9 cellular contexts compared by ENCODE assay signal in genomic region chr16:30984669-30985400, GRCh38. TPM values are rescaled to one million over a fixed set of nuclear protein-coding genes. Genes with fewer than 3 reads are reported as not detected.
DNase-seq lines count a peak whose midpoint lies in the region; ATAC-seq, FAIRE-seq and TF ChIP-seq lines count a peak whose summit lies in the region.
"Had no signal": no experiment of that assay in that cellular context is flagged by ENCODE, and none has a peak within 500 bp of the region (broad histone marks: within the 10 kb centered on the region; RNA-seq: fewer than 3 reads in every experiment).

Gene HSD3B7, plus strand, starts transcription at chr16:30985207. Its CDS starts 452 bp downstream, at chr16:30985659.

- no peaks in the 10 kb centered on the region for H3K9me3 ChIP-seq in CD4-positive, alpha-beta memory T cell (ENCODE audit: control insufficient read depth in 1 of 2, low read length in 2 of 2)
- H3K9me3 ChIP-seq in HCT116 (ENCODE audit: control insufficient read depth in 1 of 2, insufficient read depth in 1 of 2, low read depth in 1 of 2, low read length in 2 of 2) (no peaks in the 10 kb centered on the region), HepG2 (ENCODE audit: low read length) (no peaks in the 10 kb centered on the region)

- H3K4me3 Mint-ChIP-seq in CD4-positive, alpha-beta memory T cell, result no peak within 1 kb of the TSS
- H3K4me3 Mint-ChIP-seq in activated CD4-positive, alpha-beta T cell treated with anti-CD3 and anti-CD28 coated beads, Interleukin-2, amount 10 ng/mL, durations not matched to agents 24 days and 14 days, result peak within 1 kb of the TSS; percentile 52
- H3K4me3 Mint-ChIP-seq: activated naive CD8-positive, alpha-beta T cell had no signal

- no peaks in the 10 kb centered on the region for H3K27me3 ChIP-seq in CD4-positive, alpha-beta memory T cell (ENCODE audit: insufficient read depth, low read length)
- H3K27me3 ChIP-seq in HCT116 (ENCODE audit: insufficient read depth, low read length) (no peaks in the 10 kb centered on the region), HepG2 (ENCODE audit: control insufficient read depth in 1 of 2, insufficient read depth in 2 of 2, low read length in 2 of 2) (no peaks in the 10 kb centered on the region)

- H3K9me3 Mint-ChIP-seq in CD4-positive, alpha-beta memory T cell, result no peaks in the 10 kb centered on the region
- no peaks in the 10 kb centered on the region for H3K9me3 Mint-ChIP-seq in activated CD4-positive, alpha-beta T cell treated with anti-CD3 and anti-CD28 coated beads, Interleukin-2, amount 10 ng/mL, durations not matched to agents 24 days and 14 days

- peak; percentile 91 for ATAC-seq in HCT116
- ATAC-seq in HepG2, result peak; percentile 78
- ATAC-seq in HG02571 (IDR thresholded peaks at IDR 0.05; ENCODE audit: unreplicated experiment), result no peak

- no peak within 1 kb of the TSS for H2AFZ ChIP-seq in HCT116 (ENCODE audit: low read depth, low read length, poor library complexity, severe bottlenecking)
- no peak within 1 kb of the TSS for H2AFZ ChIP-seq in HepG2 (ENCODE audit: low read length)

- no peaks in the 10 kb centered on the region for H3K27me3 Mint-ChIP-seq in CD4-positive, alpha-beta memory T cell
- H3K27me3 Mint-ChIP-seq in activated CD4-positive, alpha-beta T cell treated with anti-CD3 and anti-CD28 coated beads, Interleukin-2, amount 10 ng/mL, durations not matched to agents 24 days and 14 days, result no peaks in the 10 kb centered on the region
- H3K27me3 Mint-ChIP-seq: activated naive CD8-positive, alpha-beta T cell had no signal

- H3K79me2 ChIP-seq in HCT116 (ENCODE audit: insufficient read depth, low read length) (no peaks in the 10 kb centered on the region), HepG2 (ENCODE audit: insufficient read depth, low read length) (no peaks in the 10 kb centered on the region)

- in situ Hi-C loops in HepG2 (cut with HindIII; ENCODE audit: extremely low pct_ligation_motif_present, low pct_unique_long_range_greater_than_20kb), result loop anchor here (5.0 to 25.0 kb wide), 2 partner anchors 87 to 727 kb away; partner anchors contain the start of genes ZNF646 and ZNF668

- BruUV-seq in HCT116 (replicated peaks; lab: Mats Ljungman, UMichigan) (no TSS peak), HepG2 (replicated peaks; lab: Mats Ljungman, UMichigan) (no TSS peak)

- no peak for TF ChIP-seq POLR2A in HCT116 (IDR thresholded peaks at IDR 0.05; ENCODE audit: borderline replicate concordance, extremely low read depth, insufficient read depth, insufficient read length)
- TF ChIP-seq POLR2A in HepG2 (IDR thresholded peaks at IDR 0.05; ENCODE audit: insufficient read depth in 1 of 2, low read depth in 2 of 2, low read length in 2 of 2), result peak; percentile 47 to 58; a peak in 3 of 4 replicates

- TF ChIP-seq RAD21 in HCT116 (IDR thresholded peaks at IDR 0.05; ENCODE audit: low read depth) (peak; percentile 92), HepG2 (CRISPR knock-in tag; IDR thresholded peaks at IDR 0.05) (peak; percentile 90)

- H3K9me2 ChIP-seq in HCT116 (ENCODE audit: insufficient read depth), result no peaks in the 10 kb centered on the region

- peaks cover 9% of the 10 kb centered on the region for H3K36me3 ChIP-seq in CD4-positive, alpha-beta memory T cell (ENCODE audit: insufficient read depth, low read length)
- H3K36me3 ChIP-seq in HCT116 (ENCODE audit: control insufficient read depth in 1 of 2, insufficient read depth in 2 of 2, low read length in 2 of 2) (peaks cover 0 to 5% of the 10 kb centered on the region in 2 experiments; a peak in 2 of 4 replicates), HepG2 (replicated peaks in 1 of 2; ENCODE audit: control insufficient read depth in 1 of 2, insufficient read depth in 2 of 2, low read length in 2 of 2) (peaks cover 13 to 42% of the 10 kb centered on the region in 2 experiments)

- CTCF ChIA-PET in CD4-positive, alpha-beta memory T cell (lab: Charles Lee; ENCODE audit: partially characterized antibody), result interaction anchor here (0.5 to 4.5 kb wide), 26 partner anchors 9 to 884 kb away, joined by 3 to 49 read pairs (median 4); partner anchors contain the start of genes KAT8, ZNF646, ZNF668 and ZNF843
- CTCF ChIA-PET in HCT116 (lab: Charles Lee) (interaction anchor here (1.0 to 4.0 kb wide), 27 partner anchors 9 to 884 kb away, joined by 3 to 29 read pairs (median 5); partner anchors contain the start of genes ARMC5, KAT8, STX4 and VKORC1), HepG2 (lab: Yijun Ruan, JAX; ENCODE audit: low intra/inter-chr PET ratio, low total read pairs) (interaction anchor here (0.6 to 2.5 kb wide), 14 partner anchors 17 to 884 kb away, joined by 3 to 29 read pairs (median 4); partner anchors contain the start of genes STX1B, STX4, VKORC1 and ZNF646)

- peak within 1 kb of the TSS in 2 of 7 donors; percentile 63 to 66 for H3K27ac Mint-ChIP-seq in CD4-positive, alpha-beta memory T cell
- H3K27ac Mint-ChIP-seq in activated CD4-positive, alpha-beta T cell treated with anti-CD3 and anti-CD28 coated beads, Interleukin-2, amount 10 ng/mL, durations not matched to agents 24 days and 14 days, result peak within 1 kb of the TSS; percentile 47
- H3K27ac Mint-ChIP-seq: activated naive CD8-positive, alpha-beta T cell had no signal

- FAIRE-seq in HepG2 (lab: Jason Lieb, UNC), result peak; percentile 71

- H3K4me3 ChIP-seq in CD4-positive, alpha-beta memory T cell (ENCODE audit: low read length in 2 of 2), result no peak within 1 kb of the TSS
- H3K4me3 ChIP-seq in HCT116 (replicated peaks in 1 of 2; ENCODE audit: low read depth in 1 of 2, low read length in 2 of 2) (peak within 1 kb of the TSS; percentile 35 to 45), HepG2 (replicated peaks in 1 of 3; ENCODE audit: insufficient read depth in 1 of 3, low read depth in 2 of 3, low read length in 3 of 3) (peak within 1 kb of the TSS; percentile 41 to 72 (median 54))

- WGBS in HepG2 (ENCODE audit: low lambda C conversion rate), result 31% methylated on average over 15 of the region's 24 CpGs

- H3K4me1 Mint-ChIP-seq in CD4-positive, alpha-beta memory T cell, result peaks cover 0 to 6% (median 0%) of the 10 kb centered on the region in 4 donors
- peaks cover 8% of the 10 kb centered on the region for H3K4me1 Mint-ChIP-seq in activated CD4-positive, alpha-beta T cell treated with anti-CD3 and anti-CD28 coated beads, Interleukin-2, amount 10 ng/mL, durations not matched to agents 24 days and 14 days

- RAD21 ChIA-PET in HCT116 (lab: Charles Lee; ENCODE audit: low non-redundant PET in 1 of 2, low total read pairs in 2 of 2, uncharacterized antibody in 2 of 2, unreplicated experiment in 2 of 2), result interaction anchor here (0.7 to 1.8 kb wide), 10 partner anchors 12 to 349 kb away, joined by 3 to 7 read pairs (median 4); partner anchors contain the start of genes KAT8 (in 1 of the 2), VKORC1 (in 1 of the 2), ZNF646 (in 1 of the 2) and ZNF668 (in 1 of the 2)

- TF ChIP-seq CTCF in HCT116 (IDR thresholded peaks at IDR 0.05 in 2 of 3, conservative IDR thresholded peaks at IDR 0.05 in 1 of 3; ENCODE audit: borderline replicate concordance in 1 of 3, insufficient read depth in 1 of 3, low read depth in 2 of 3, low read length in 2 of 3), result peak; percentile 87 to 98 (median 92)
- peak; percentile 95 for TF ChIP-seq CTCF in HepG2 (CRISPR knock-in tag; IDR thresholded peaks at IDR 0.05)

- H4K20me1 ChIP-seq in HCT116 (ENCODE audit: insufficient read depth) (no peaks in the 10 kb centered on the region), HepG2 (ENCODE audit: insufficient read depth, low read length) (no peaks in the 10 kb centered on the region)

- H3K4me1 ChIP-seq in CD4-positive, alpha-beta memory T cell (ENCODE audit: insufficient read depth, low read length), result peaks cover 6% of the 10 kb centered on the region
- H3K4me1 ChIP-seq in HCT116 (ENCODE audit: control insufficient read depth in 1 of 2, insufficient read depth in 2 of 2, low read length in 2 of 2) (peaks cover 0 to 14% of the 10 kb centered on the region in 2 experiments; a peak in 3 of 4 replicates), HepG2 (ENCODE audit: insufficient read depth, low read length) (peaks cover 16% of the 10 kb centered on the region)

- no peak within 1 kb of the TSS for H3K27ac ChIP-seq in CD4-positive, alpha-beta memory T cell (ENCODE audit: low read depth, low read length)
- H3K27ac ChIP-seq in HCT116 (ENCODE audit: low read depth, low read length), result peak within 1 kb of the TSS; percentile 49; the same call in 1 of the 2 replicates
- peak within 1 kb of the TSS; percentile 49 for H3K27ac ChIP-seq in HepG2 (ENCODE audit: extremely low read length, insufficient read depth, low read length)

- peak within 1 kb of the TSS; percentile 73 for H3K4me2 ChIP-seq in HCT116 (ENCODE audit: low read length)
- peak within 1 kb of the TSS; percentile 88 for H3K4me2 ChIP-seq in HepG2 (ENCODE audit: low read depth, low read length)

- peaks cover 9 to 27% of the 10 kb centered on the region in 2 donors for H3K36me3 Mint-ChIP-seq in CD4-positive, alpha-beta memory T cell
- peaks cover 20% of the 10 kb centered on the region for H3K36me3 Mint-ChIP-seq in activated CD4-positive, alpha-beta T cell treated with anti-CD3 and anti-CD28 coated beads, Interleukin-2, amount 10 ng/mL, durations not matched to agents 24 days and 14 days (ENCODE audit: low read depth)
- H3K36me3 Mint-ChIP-seq: activated naive CD8-positive, alpha-beta T cell had no signal

- intact Hi-C loops in CD4-positive, alpha-beta memory T cell (cut with micrococcal nuclease), result loop anchor here (1.0 kb wide), 2 partner anchors 111 to 157 kb away; no protein-coding TSS in a partner anchor
- intact Hi-C loops in HCT116 (cut with micrococcal nuclease), result loop anchor here (1.0 to 10.0 kb wide), 6 partner anchors 32 to 883 kb away; no protein-coding TSS in a partner anchor
- intact Hi-C loops in activated CD4-positive, alpha-beta T cell treated with anti-CD3 and anti-CD28 coated beads, Interleukin-2, amount 10 ng/mL, durations not matched to agents 24 days and 14 days (cut with micrococcal nuclease), result loop anchor here (1.0 to 5.0 kb wide), 3 partner anchors 48 to 457 kb away; partner anchors contain the start of genes STX4 and ZNF843
- intact Hi-C loops in HepG2 (cut with micrococcal nuclease; ENCODE audit: unreplicated experiment), result loop anchor here (1.0 to 10.0 kb wide), 7 partner anchors 11 to 880 kb away; no protein-coding TSS in a partner anchor

- DNase-seq in CD4-positive, alpha-beta memory T cell, result peak; percentile 60 to 76 (median 65)
- peak; percentile 58 for DNase-seq in HCT116 (ENCODE audit: low read depth, low spot score)
- peak; percentile 61 for DNase-seq in NCI-H510A (lab: John Stamatoyannopoulos, UW)
- peak; percentile 96 for DNase-seq in activated CD4-positive, alpha-beta T cell treated with anti-CD3 and anti-CD28 coated beads, Interleukin-2, amount 10 ng/mL, durations not matched to agents 24 days and 14 days
- DNase-seq in dedifferentiated amniotic fluid mesenchymal stem cell (ENCODE audit: extremely low spot score), result peak; percentile 70
- DNase-seq in HepG2 (ENCODE audit: low spot score), result peak; percentile 80
- peak; percentile 88 to 92 for DNase-seq in stimulated activated CD4-positive, alpha-beta T cell treated with anti-CD3 and anti-CD28 coated beads, Interleukin-2, amount 100 ng/mL, for 48 hours

- POLR2A ChIA-PET in CD4-positive, alpha-beta memory T cell (lab: Charles Lee; ENCODE audit: partially characterized antibody), result interaction anchor here (1.0 to 2.3 kb wide), 4 partner anchors 88 to 885 kb away, joined by 3 to 10 read pairs (median 4); no protein-coding TSS in a partner anchor
- POLR2A ChIA-PET in HCT116 (lab: Charles Lee), result interaction anchor here (1.0 to 1.8 kb wide), 3 partner anchors 89 to 195 kb away, joined by 3 to 6 read pairs (median 4); partner anchors contain the start of genes FUS, ZNF646 and ZNF668
- POLR2A ChIA-PET in HepG2 (lab: Yijun Ruan, JAX), result interaction anchor here (0.5 to 3.7 kb wide), 26 partner anchors 9 to 888 kb away, joined by 3 to 81 read pairs (median 5); partner anchors contain the start of genes FUS, KAT8, PHKG2 and STX4

- H3K9ac ChIP-seq in HCT116 (ENCODE audit: low read length) (peak within 1 kb of the TSS; percentile 57), HepG2 (ENCODE audit: insufficient read depth, low read depth, low read length) (peak within 1 kb of the TSS; percentile 52)

- TF ChIP-seq EP300 in HepG2 (IDR thresholded peaks at IDR 0.05; ENCODE audit: low read depth in 2 of 2, low read length in 2 of 2) (0 out of 4 replicates have a peak, but pooled peaks of 1 of the 2 experiments have one; percentile 21), HepG2 (CRISPR knock-in tag; IDR thresholded peaks at IDR 0.05; ENCODE audit: borderline replicate concordance) (peak; percentile 22; the same call in 1 of the 2 replicates)

RNA-seq across cellular contexts. Expression of gene HSD3B7, which starts in this region (rescaled TPM):
- total RNA-seq in CD4-positive, alpha-beta memory T cell, result 1 to 10 TPM; 3.6 to 4.3 TPM
- polyA plus RNA-seq in CD4-positive, alpha-beta memory T cell, result 1 to 10 TPM in 1 of 2 donors, under 1 TPM in 1; 0.08 to 1.2 TPM
- 8.6 TPM for total RNA-seq in HCT116 (2021; ENCODE audit: unreplicated experiment)
- polyA plus RNA-seq in HCT116 (2012), result 8.6 and 9.5 TPM in 2 replicates
- 2.9 and 3.2 TPM in 2 replicates for total RNA-seq in activated CD4-positive, alpha-beta T cell treated with anti-CD3 and anti-CD28 coated beads, Interleukin-2, amount 10 ng/mL, durations not matched to agents 24 days and 14 days
- total RNA-seq in HepG2 (2016; rRNA removed; fragmentation: Illumina TruSeq; extraction: Trizol), result 58.8 and 69.7 TPM in 2 replicates
- 12.1 and 14.2 TPM in 2 replicates for total RNA-seq in HepG2 (2016; cell fraction: cytosol; rRNA removed; fragmentation: Illumina TruSeq; extraction: Trizol; ENCODE audit: low read depth)
- 53.9 and 70.3 TPM in 2 replicates for total RNA-seq in HepG2 (2016; cell fraction: insoluble cytoplasmic fraction; rRNA removed; fragmentation: Illumina TruSeq; extraction: Trizol)
- total RNA-seq in HepG2 (2016; cell fraction: membrane; rRNA removed; fragmentation: Illumina TruSeq; extraction: Trizol), result 26.6 and 27.7 TPM in 2 replicates
- 36.3 and 39.5 TPM in 2 replicates for total RNA-seq in HepG2 (2016; cell fraction: nucleus; rRNA removed; fragmentation: Illumina TruSeq; extraction: Trizol)
- 32.9 and 40.9 TPM in 2 replicates for polyA plus RNA-seq in HepG2 (2011; rRNA removed)
- 29.8 and 45.1 TPM in 2 replicates for polyA plus RNA-seq in HepG2 (2011; cell fraction: cytosol; rRNA removed)
- polyA plus RNA-seq in HepG2 (2011; cell fraction: nucleus; rRNA removed), result 63.4 and 68.4 TPM in 2 replicates
- polyA plus RNA-seq in HepG2 (2012), result 14.8 and 17.8 TPM in 2 replicates
- 10.6 and 11.9 TPM in 2 replicates for polyA plus RNA-seq in HepG2 (2016; cell fraction: cytosol; fragmentation: Illumina TruSeq; extraction: Trizol; ENCODE audit: low read depth)
- polyA plus RNA-seq in HepG2 (2016; cell fraction: insoluble cytoplasmic fraction; fragmentation: Illumina TruSeq; extraction: Trizol; ENCODE audit: low read depth), result 43.4 and 50.5 TPM in 2 replicates
- polyA plus RNA-seq in HepG2 (2016; cell fraction: membrane; fragmentation: Illumina TruSeq; extraction: Trizol; ENCODE audit: low read depth), result 18.0 and 19.2 TPM in 2 replicates
- polyA plus RNA-seq in HepG2 (2016; cell fraction: nucleus; fragmentation: Illumina TruSeq; extraction: Trizol; ENCODE audit: insufficient read depth, low read depth), result 69.7 and 71.0 TPM in 2 replicates
- polyA minus RNA-seq in HepG2 (2011; rRNA and poly(A)+ RNA removed; ENCODE audit: low replicate concordance), result 11.6 and 56.6 TPM in 2 replicates
- 19.8 and 20.1 TPM in 2 replicates for polyA minus RNA-seq in HepG2 (2011; cell fraction: cytosol; rRNA and poly(A)+ RNA removed)
- polyA minus RNA-seq in HepG2 (2011; cell fraction: nucleus; rRNA and poly(A)+ RNA removed), result 5.0 and 5.8 TPM in 2 replicates

Comparison
In these comparisons a context has a peak if more than half of its experiments do, and no peak if none do; other contexts are left out.
1. RNA of gene HSD3B7 (polyA plus RNA-seq): 10.6 to 71.0 TPM in HepG2; 0.08 to 1.2 TPM in CD4-positive, alpha-beta memory T cell; every median in the first group is over 4 times any median in the second.
2. H3K4me3 ChIP-seq: peak in HCT116 (2 of 2) and HepG2 (3 of 3); none in CD4-positive, alpha-beta memory T cell (0 of 2).
3. Peak in every context shown above with its lines, with median percentiles within 50 percentile points of each other: DNase-seq.